ENCODE assay signal across 13 cellular contexts in genomic region chr5:156375895-156376495, GRCh38. TPM values are rescaled to one million over a fixed set of nuclear protein-coding genes. Genes with fewer than 3 reads are reported as not detected.
A peak's percentile ranks its signal among the peaks of the same experiment; 100 is the strongest.
DNase-seq lines count a peak whose midpoint lies in the region; ATAC-seq and FAIRE-seq lines count a peak whose summit lies in the region.
"Had no signal": no experiment of that assay in that cellular context is flagged by ENCODE, and none has a peak within 500 bp of the region (broad histone marks: within the 10 kb centered on the region; RNA-seq: fewer than 3 reads in every experiment).

No MANE protein-coding gene starts in this region.

- no peak overlapping the region for H3K27ac Mint-ChIP-seq in activated CD4-positive, alpha-beta memory T cell treated with anti-CD3 and anti-CD28 coated beads, Interleukin-2, amount 10 ng/mL, durations not matched to agents 7 days and 5 days
- H3K27ac Mint-ChIP-seq: activated T-helper 17 cell treated with anti-CD3 and anti-CD28 coated beads, Interleukin-2, amount 50 U/mL, for 72 hours; T-helper 17 cell had no signal

- H3K36me3 Mint-ChIP-seq in activated CD4-positive, alpha-beta memory T cell treated with anti-CD3 and anti-CD28 coated beads, Interleukin-2, amount 10 ng/mL, durations not matched to agents 7 days and 5 days (ENCODE audit: low read depth), result no peaks in the 10 kb centered on the region
- H3K36me3 Mint-ChIP-seq: CD8-positive, alpha-beta memory T cell had no signal

- peaks cover 10% of the 10 kb centered on the region for H3K27me3 Mint-ChIP-seq in activated CD4-positive, alpha-beta memory T cell treated with anti-CD3 and anti-CD28 coated beads, Interleukin-2, amount 10 ng/mL, durations not matched to agents 7 days and 5 days

- H3K4me3 Mint-ChIP-seq in activated CD4-positive, alpha-beta memory T cell treated with anti-CD3 and anti-CD28 coated beads, Interleukin-2, amount 10 ng/mL, durations not matched to agents 7 days and 5 days, result no peak overlapping the region
- H3K4me3 Mint-ChIP-seq: activated T-helper 17 cell treated with anti-CD3 and anti-CD28 coated beads, Interleukin-2, amount 50 U/mL, for 72 hours; CD8-positive, alpha-beta memory T cell had no signal

- no peaks in the 10 kb centered on the region for H3K4me1 Mint-ChIP-seq in activated CD4-positive, alpha-beta memory T cell treated with anti-CD3 and anti-CD28 coated beads, Interleukin-2, amount 10 ng/mL, durations not matched to agents 7 days and 5 days
- H3K4me1 Mint-ChIP-seq: activated T-helper 17 cell treated with anti-CD3 and anti-CD28 coated beads, Interleukin-2, amount 50 U/mL, for 72 hours; CD8-positive, alpha-beta memory T cell; T-helper 17 cell had no signal

- POLR2A ChIA-PET in activated CD4-positive, alpha-beta memory T cell treated with anti-CD3 and anti-CD28 coated beads, Interleukin-2, amount 10 ng/mL, durations not matched to agents 7 days and 5 days (lab: Charles Lee), result no interaction called here

- DNase-seq in germinal center (ENCODE audit: low spot score) (peak; percentile 8), CD1c-positive myeloid dendritic cell (ENCODE audit: extremely low spot score) (no peak), HTR-8/SVneo (ENCODE audit: insufficient read length, low spot score) (no peak)
- DNase-seq in activated CD4-positive, alpha-beta memory T cell treated with anti-CD3 and anti-CD28 coated beads, Interleukin-2, amount 10 ng/mL, durations not matched to agents 7 days and 5 days, result no peak
- DNase-seq: aorta; CD8-positive, alpha-beta memory T cell; pancreas; T-helper 17 cell; trophoblast cell had no signal

- no peaks in the 10 kb centered on the region for H3K9me3 Mint-ChIP-seq in activated CD4-positive, alpha-beta memory T cell treated with anti-CD3 and anti-CD28 coated beads, Interleukin-2, amount 10 ng/mL, durations not matched to agents 7 days and 5 days
- H3K9me3 Mint-ChIP-seq: activated T-helper 17 cell treated with anti-CD3 and anti-CD28 coated beads, Interleukin-2, amount 50 U/mL, for 72 hours; CD8-positive, alpha-beta memory T cell had no signal

- ATAC-seq in GM18909 (IDR thresholded peaks at IDR 0.05; ENCODE audit: poor library complexity, unreplicated experiment) (peak; percentile 43), GM21515 (IDR thresholded peaks at IDR 0.05; ENCODE audit: unreplicated experiment) (peak; percentile 44), HG03039 (IDR thresholded peaks at IDR 0.05; ENCODE audit: unreplicated experiment) (peak; percentile 54)
- ATAC-seq: activated T-helper 17 cell treated with anti-CD3 and anti-CD28 coated beads, Interleukin-2, amount 50 U/mL, for 72 hours; pancreas; T-helper 17 cell had no signal

- CTCF ChIA-PET in activated CD4-positive, alpha-beta memory T cell treated with anti-CD3 and anti-CD28 coated beads, Interleukin-2, amount 10 ng/mL, durations not matched to agents 7 days and 5 days (lab: Charles Lee), result no interaction called here

- FAIRE-seq in HTR-8/SVneo (lab: Jason Lieb, UNC), result no peak
- FAIRE-seq: pancreas had no signal

RNA-seq across cellular contexts. Expression of gene SGCD, which starts 49.0 kb away (rescaled TPM):
- total RNA-seq in activated CD4-positive, alpha-beta memory T cell treated with anti-CD3 and anti-CD28 coated beads, Interleukin-2, amount 10 ng/mL, durations not matched to agents 7 days and 5 days, result not detected
- total RNA-seq: activated T-helper 17 cell treated with anti-CD3 and anti-CD28 coated beads, Interleukin-2, amount 50 U/mL, for 72 hours; T-helper 17 cell had no signal
